Comparison of ENCODE assay signal across 1 cellular context in the genomic region with DNA sequence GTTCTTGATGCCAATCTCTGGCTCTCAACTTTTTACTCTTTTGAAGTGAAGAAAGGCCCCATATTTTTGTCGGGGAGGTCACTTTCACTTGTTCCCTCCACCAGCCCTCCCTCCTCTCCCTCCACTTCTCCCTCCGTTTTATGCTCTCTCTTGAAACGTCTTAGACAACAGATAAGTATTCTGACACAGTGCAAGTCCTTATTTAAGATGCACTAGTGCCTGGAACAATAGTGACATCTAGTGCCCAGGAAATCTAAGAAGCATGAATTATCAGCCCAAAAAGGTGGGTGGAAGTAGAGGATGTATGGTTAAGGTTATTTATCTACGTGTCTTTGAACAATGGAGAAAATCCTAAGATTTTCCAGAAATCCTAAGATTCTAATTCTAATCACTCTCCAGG.
TF ChIP-seq lines count a peak whose summit lies in the region.

No MANE protein-coding gene starts in this region.

TF ChIP-seq in K562, 482 proteins besides CTCF, POLR2A, EP300 and RAD21 (continued from another document):
- TF ChIP-seq, protein P1, sequence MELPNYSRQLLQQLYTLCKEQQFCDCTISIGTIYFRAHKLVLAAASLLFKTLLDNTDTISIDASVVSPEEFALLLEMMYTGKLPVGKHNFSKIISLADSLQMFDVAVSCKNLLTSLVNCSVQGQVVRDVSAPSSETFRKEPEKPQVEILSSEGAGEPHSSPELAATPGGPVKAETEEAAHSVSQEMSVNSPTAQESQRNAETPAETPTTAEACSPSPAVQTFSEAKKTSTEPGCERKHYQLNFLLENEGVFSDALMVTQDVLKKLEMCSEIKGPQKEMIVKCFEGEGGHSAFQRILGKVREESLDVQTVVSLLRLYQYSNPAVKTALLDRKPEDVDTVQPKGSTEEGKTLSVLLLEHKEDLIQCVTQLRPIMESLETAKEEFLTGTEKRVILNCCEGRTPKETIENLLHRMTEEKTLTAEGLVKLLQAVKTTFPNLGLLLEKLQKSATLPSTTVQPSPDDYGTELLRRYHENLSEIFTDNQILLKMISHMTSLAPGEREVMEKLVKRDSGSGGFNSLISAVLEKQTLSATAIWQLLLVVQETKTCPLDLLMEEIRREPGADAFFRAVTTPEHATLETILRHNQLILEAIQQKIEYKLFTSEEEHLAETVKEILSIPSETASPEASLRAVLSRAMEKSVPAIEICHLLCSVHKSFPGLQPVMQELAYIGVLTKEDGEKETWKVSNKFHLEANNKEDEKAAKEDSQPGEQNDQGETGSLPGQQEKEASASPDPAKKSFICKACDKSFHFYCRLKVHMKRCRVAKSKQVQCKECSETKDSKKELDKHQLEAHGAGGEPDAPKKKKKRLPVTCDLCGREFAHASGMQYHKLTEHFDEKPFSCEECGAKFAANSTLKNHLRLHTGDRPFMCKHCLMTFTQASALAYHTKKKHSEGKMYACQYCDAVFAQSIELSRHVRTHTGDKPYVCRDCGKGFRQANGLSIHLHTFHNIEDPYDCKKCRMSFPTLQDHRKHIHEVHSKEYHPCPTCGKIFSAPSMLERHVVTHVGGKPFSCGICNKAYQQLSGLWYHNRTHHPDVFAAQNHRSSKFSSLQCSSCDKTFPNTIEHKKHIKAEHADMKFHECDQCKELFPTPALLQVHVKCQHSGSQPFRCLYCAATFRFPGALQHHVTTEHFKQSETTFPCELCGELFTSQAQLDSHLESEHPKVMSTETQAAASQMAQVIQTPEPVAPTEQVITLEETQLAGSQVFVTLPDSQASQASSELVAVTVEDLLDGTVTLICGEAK (IDR thresholded peaks at IDR 0.05): no peak
- TF ChIP-seq, protein P1 (CRISPR knock-in tag; IDR thresholded peaks at IDR 0.05): no peak
- no peak for TF ChIP-seq RBM17 (IDR thresholded peaks at IDR 0.05; ENCODE audit: borderline replicate concordance, low read depth, low read length)
- TF ChIP-seq, protein P2, sequence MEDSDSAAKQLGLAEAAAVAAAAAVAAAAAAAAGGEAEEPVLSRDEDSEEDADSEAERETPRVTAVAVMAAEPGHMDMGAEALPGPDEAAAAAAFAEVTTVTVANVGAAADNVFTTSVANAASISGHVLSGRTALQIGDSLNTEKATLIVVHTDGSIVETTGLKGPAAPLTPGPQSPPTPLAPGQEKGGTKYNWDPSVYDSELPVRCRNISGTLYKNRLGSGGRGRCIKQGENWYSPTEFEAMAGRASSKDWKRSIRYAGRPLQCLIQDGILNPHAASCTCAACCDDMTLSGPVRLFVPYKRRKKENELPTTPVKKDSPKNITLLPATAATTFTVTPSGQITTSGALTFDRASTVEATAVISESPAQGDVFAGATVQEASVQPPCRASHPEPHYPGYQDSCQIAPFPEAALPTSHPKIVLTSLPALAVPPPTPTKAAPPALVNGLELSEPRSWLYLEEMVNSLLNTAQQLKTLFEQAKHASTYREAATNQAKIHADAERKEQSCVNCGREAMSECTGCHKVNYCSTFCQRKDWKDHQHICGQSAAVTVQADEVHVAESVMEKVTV (CRISPR knock-in tag; IDR thresholded peaks at IDR 0.05): peak; percentile 68
